In genomic region chr15:77721963-77722362, GRCh38 we compare ENCODE assay signal across 2 cellular contexts.
TF ChIP-seq lines count a peak whose summit lies in the region.

No MANE protein-coding gene starts in this region.

TF ChIP-seq in GM23338, 12 proteins besides CTCF, POLR2A, EP300 and RAD21 (continued from another document):
- TF ChIP-seq ZNF462 (CRISPR knock-in tag; IDR thresholded peaks at IDR 0.05) (no peak), JUNB (IDR thresholded peaks at IDR 0.05; ENCODE audit: unreplicated experiment) (no peak)

TF ChIP-seq in K562, 482 proteins besides CTCF, POLR2A, EP300 and RAD21 (continued from another document):
- TF ChIP-seq MGA (IDR thresholded peaks at IDR 0.05), result no peak
- TF ChIP-seq MAFF (IDR thresholded peaks at IDR 0.05; ENCODE audit: low read length), result peak; percentile 44
- TF ChIP-seq ZNF316 (IDR thresholded peaks at IDR 0.05), result peak; percentile 40; the same call in 1 of the 2 replicates
- TF ChIP-seq MAFK (IDR thresholded peaks at IDR 0.05; ENCODE audit: low read length), result peak; percentile 39
- TF ChIP-seq MAFG (tag; conservative IDR thresholded peaks at IDR 0.05), result peak; percentile 50
TF ChIP-seq in K562: peak in this region for 4.
